ENCODE assay signal across 1 cellular context in the genomic region with DNA sequence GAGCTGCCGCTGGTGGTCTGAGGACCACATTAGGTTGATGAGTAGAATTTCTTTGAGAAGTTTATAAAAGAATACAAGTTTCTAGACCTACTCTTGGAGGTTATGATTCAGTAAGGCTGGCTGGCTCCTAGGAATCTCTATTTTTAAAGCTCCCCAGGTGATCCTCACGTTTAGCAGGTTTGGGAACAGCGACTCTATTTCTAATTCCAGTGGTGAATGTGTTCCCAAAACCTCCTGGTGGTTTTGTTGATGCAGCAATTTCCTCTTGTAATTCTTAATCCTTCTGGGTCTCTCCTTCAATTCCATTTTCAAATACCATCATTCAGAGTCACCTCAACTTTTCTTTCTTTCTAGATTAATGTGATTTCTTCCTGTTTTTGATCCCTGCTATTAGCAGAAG.
TF ChIP-seq lines count a peak whose summit lies in the region.

No MANE protein-coding gene starts in this region.

TF ChIP-seq in WTC11, 78 proteins besides CTCF, POLR2A, EP300 and RAD21 (continued from another document):
- TF ChIP-seq, protein P1, sequence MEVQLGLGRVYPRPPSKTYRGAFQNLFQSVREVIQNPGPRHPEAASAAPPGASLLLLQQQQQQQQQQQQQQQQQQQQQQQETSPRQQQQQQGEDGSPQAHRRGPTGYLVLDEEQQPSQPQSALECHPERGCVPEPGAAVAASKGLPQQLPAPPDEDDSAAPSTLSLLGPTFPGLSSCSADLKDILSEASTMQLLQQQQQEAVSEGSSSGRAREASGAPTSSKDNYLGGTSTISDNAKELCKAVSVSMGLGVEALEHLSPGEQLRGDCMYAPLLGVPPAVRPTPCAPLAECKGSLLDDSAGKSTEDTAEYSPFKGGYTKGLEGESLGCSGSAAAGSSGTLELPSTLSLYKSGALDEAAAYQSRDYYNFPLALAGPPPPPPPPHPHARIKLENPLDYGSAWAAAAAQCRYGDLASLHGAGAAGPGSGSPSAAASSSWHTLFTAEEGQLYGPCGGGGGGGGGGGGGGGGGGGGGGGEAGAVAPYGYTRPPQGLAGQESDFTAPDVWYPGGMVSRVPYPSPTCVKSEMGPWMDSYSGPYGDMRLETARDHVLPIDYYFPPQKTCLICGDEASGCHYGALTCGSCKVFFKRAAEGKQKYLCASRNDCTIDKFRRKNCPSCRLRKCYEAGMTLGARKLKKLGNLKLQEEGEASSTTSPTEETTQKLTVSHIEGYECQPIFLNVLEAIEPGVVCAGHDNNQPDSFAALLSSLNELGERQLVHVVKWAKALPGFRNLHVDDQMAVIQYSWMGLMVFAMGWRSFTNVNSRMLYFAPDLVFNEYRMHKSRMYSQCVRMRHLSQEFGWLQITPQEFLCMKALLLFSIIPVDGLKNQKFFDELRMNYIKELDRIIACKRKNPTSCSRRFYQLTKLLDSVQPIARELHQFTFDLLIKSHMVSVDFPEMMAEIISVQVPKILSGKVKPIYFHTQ (CRISPR knock-in tag; IDR thresholded peaks at IDR 0.05): no peak
- TF ChIP-seq, protein P2, sequence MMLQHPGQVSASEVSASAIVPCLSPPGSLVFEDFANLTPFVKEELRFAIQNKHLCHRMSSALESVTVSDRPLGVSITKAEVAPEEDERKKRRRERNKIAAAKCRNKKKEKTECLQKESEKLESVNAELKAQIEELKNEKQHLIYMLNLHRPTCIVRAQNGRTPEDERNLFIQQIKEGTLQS (CRISPR knock-in tag; conservative IDR thresholded peaks at IDR 0.05): no peak
- no peak for TF ChIP-seq ZNF416 (CRISPR knock-in tag; IDR thresholded peaks at IDR 0.05)
